ENCODE assay signal across 41 cellular contexts in the genomic region with DNA sequence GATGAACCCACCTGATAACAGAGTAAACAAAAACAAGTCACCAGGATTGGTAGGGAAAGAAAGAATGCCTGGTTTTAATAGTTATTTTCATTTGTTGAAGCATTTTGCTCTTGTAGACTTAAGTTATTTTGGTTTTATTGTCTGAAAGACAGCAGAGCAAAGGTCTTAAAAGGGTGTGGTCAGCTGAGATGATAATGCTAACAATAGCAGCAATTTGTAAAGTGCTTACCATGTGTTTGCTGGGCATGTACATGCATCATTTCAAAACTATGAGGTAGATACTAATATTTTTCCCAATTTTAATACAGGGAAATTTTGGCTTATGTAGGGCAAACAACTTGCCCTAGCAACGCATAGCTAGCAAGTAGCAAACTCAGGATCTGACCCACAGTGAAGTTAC. TPM values are rescaled to one million over a fixed set of nuclear protein-coding genes. Genes with fewer than 3 reads are reported as not detected.
"Had no signal": no experiment of that assay in that cellular context is flagged by ENCODE, and none has a peak within 500 bp of the region (broad histone marks: within the 10 kb centered on the region; RNA-seq: fewer than 3 reads in every experiment).

No MANE protein-coding gene starts in this region.

- H3K9me3 ChIP-seq: ascending aorta had no signal

- H3K36me3 ChIP-seq: ascending aorta, cardiac muscle cell had no signal

- FAIRE-seq: RCC 7860 had no signal

- H2AFZ ChIP-seq: PC-9 had no signal

- H3K9ac ChIP-seq: KMS-11 had no signal

- H3K27me3 ChIP-seq: ascending aorta, cardiac muscle cell had no signal

- H3K27ac ChIP-seq: ascending aorta, cardiac muscle cell, KMS-11, PC-9, RWPE1, VCaP had no signal

- ATAC-seq: activated CD8-positive, alpha-beta memory T cell treated with anti-CD3 and anti-CD28 coated beads, Interleukin-2, amount 10 ng/mL, durations not matched to agents 7 days and 5 days; Right ventricle myocardium inferior had no signal

- H3K4me2 ChIP-seq: KMS-11, PC-9 had no signal

- DNase-seq: activated B cell treated with CpG ODN at 0.5 μM for 24 hours; activated CD4-positive, alpha-beta memory T cell treated with anti-CD3 and anti-CD28 coated beads, Interleukin-2, amount 10 ng/mL, durations not matched to agents 7 days and 5 days; activated CD4-positive, alpha-beta T cell treated with anti-CD3 and anti-CD28 coated beads for 1 hour; activated CD4-positive, alpha-beta T cell treated with anti-CD3 and anti-CD28 coated beads for 48 hours; activated CD8-positive, alpha-beta memory T cell treated with anti-CD3 and anti-CD28 coated beads for 24 hours; activated CD8-positive, alpha-beta memory T cell treated with anti-CD3 and anti-CD28 coated beads, Interleukin-2, amount 10 ng/mL, durations not matched to agents 7 days and 5 days; activated CD8-positive, alpha-beta memory T cell treated with anti-CD3 and anti-CD28 coated beads, Interleukin-2, amount 50 U/mL, for 48 hours; activated effector memory CD4-positive, alpha-beta T cell treated with Interleukin-2 at 50 U/mL for 16 hours; activated naive CD4-positive, alpha-beta T cell; activated naive CD4-positive, alpha-beta T cell treated with anti-CD3 and anti-CD28 coated beads, Interleukin-2, amount 50 U/mL, for 16 hours; activated naive CD8-positive, alpha-beta T cell treated with anti-CD3 and anti-CD28 coated beads, Interleukin-2, amount 10 ng/mL, durations not matched to agents 7 days and 5 days; activated T-cell treated with anti-CD3 and anti-CD28 coated beads, Interleukin-2, amount 50 U/mL, for 48 hours; amygdala; MM.1S; MV-4-11; NCI-H1092; NCI-H146; NCI-H187 treated with DMSO at 0.1 percent for 48 hours; NCI-H2081; NCI-H2171 treated with DMSO at 0.1 percent for 48 hours; NCI-H2227 treated with DMSO at 0.1 percent for 48 hours; NCI-H446; NCI-H524; NCI-H69; NK-92 treated with Interleukin-12 subunit alpha and Interleukin-12 subunit beta, amount 100 ng/mL, for 24 hours; PC-9; SIG-M5; SW 1271; T-helper 1 cell; T-helper 2 cell; T-helper 9 cell had no signal

- H3K4me3 ChIP-seq: ascending aorta, cardiac muscle cell, PC-9 had no signal

RNA-seq across cellular contexts. Expression of a gene that starts 46.8 kb away (rescaled TPM):
- total RNA-seq: activated B cell treated with CpG ODN at 0.5 μM for 24 hours; activated CD4-positive, alpha-beta memory T cell treated with anti-CD3 and anti-CD28 coated beads, Interleukin-2, amount 10 ng/mL, durations not matched to agents 7 days and 5 days; activated CD8-positive, alpha-beta memory T cell treated with anti-CD3 and anti-CD28 coated beads, Interleukin-2, amount 10 ng/mL, durations not matched to agents 7 days and 5 days; LHCN-M2; PC-9; Right ventricle myocardium inferior; SK-MEL-5 had no signal
- polyA plus RNA-seq: cardiac muscle cell had no signal

RNA-seq across cellular contexts. Expression of a gene that starts 53.7 kb away (rescaled TPM):
- total RNA-seq: activated B cell treated with CpG ODN at 0.5 μM for 24 hours; activated CD4-positive, alpha-beta memory T cell treated with anti-CD3 and anti-CD28 coated beads, Interleukin-2, amount 10 ng/mL, durations not matched to agents 7 days and 5 days; activated CD8-positive, alpha-beta memory T cell treated with anti-CD3 and anti-CD28 coated beads, Interleukin-2, amount 10 ng/mL, durations not matched to agents 7 days and 5 days; activated naive CD8-positive, alpha-beta T cell treated with anti-CD3 and anti-CD28 coated beads, Interleukin-2, amount 10 ng/mL, durations not matched to agents 7 days and 5 days; cardiac muscle cell; LHCN-M2; PC-9; Right ventricle myocardium inferior; SK-MEL-5 had no signal
- polyA plus RNA-seq: adipose tissue, cardiac muscle cell had no signal
